Comparison of ENCODE assay signal across 21 cellular contexts in genomic region chr22:31682751-31683150, GRCh38. TPM values are rescaled to one million over a fixed set of nuclear protein-coding genes. Genes with fewer than 3 reads are reported as not detected.
A peak's percentile ranks its signal among the peaks of the same experiment; 100 is the strongest.
DNase-seq lines count a peak whose midpoint lies in the region; ATAC-seq, FAIRE-seq and TF ChIP-seq lines count a peak whose summit lies in the region.
"Had no signal": no experiment of that assay in that cellular context is flagged by ENCODE, and none has a peak within 500 bp of the region (broad histone marks: within the 10 kb centered on the region; RNA-seq: fewer than 3 reads in every experiment).

No MANE protein-coding gene starts in this region.

- peak overlapping the region; percentile 25 for H3K4me2 ChIP-seq in keratinocyte (ENCODE audit: control insufficient read depth, extremely low read depth, insufficient read depth, low read depth, low read length)
- H3K4me2 ChIP-seq: A549 had no signal

- no TSS peak for BruUV-seq in MCF 10A (replicated peaks; lab: Mats Ljungman, UMichigan)

- H3K4me3 ChIP-seq in CD8-positive, alpha-beta T cell (ENCODE audit: low read depth, low read length) = no peak overlapping the region
- H3K4me3 ChIP-seq in keratinocyte (ENCODE audit: control insufficient read depth in 2 of 3, extremely low read depth in 1 of 3, insufficient read depth in 2 of 3, low read depth in 1 of 3, low read length in 3 of 3) (no peak overlapping the region), skin epidermis (no peak overlapping the region)
- H3K4me3 ChIP-seq: A549 had no signal

- no peak overlapping the region for H3K27ac ChIP-seq in CD8-positive, alpha-beta T cell (ENCODE audit: low read depth, low read length)
- H3K27ac ChIP-seq in keratinocyte (ENCODE audit: control insufficient read depth, insufficient read depth, low read length) (peak overlapping the region; percentile 60), skin epidermis (peak overlapping the region in 12 of 21 experiments; percentile 2 to 70 (median 32))
- H3K27ac ChIP-seq: A549, HL-60 had no signal

- POLR2A ChIA-PET in CD8-positive, alpha-beta T cell (lab: Charles Lee) = no interaction called here
- POLR2A ChIA-PET in MCF 10A (lab: Yijun Ruan, JAX) = interaction anchor here (0.6 to 4.4 kb wide), 19 partner anchors 9 to 1076 kb away, joined by 3 to 81 read pairs (median 5); partner anchors contain the start of genes DEPDC5, PISD, PRR14L and TCN2

- no peaks in the 10 kb centered on the region for H3K27me3 Mint-ChIP-seq in CD8-positive, alpha-beta T cell (ENCODE audit: low read depth)
- no peaks in the 10 kb centered on the region for H3K27me3 Mint-ChIP-seq in MCF 10A (ENCODE audit: insufficient read depth, unreplicated experiment)
- H3K27me3 Mint-ChIP-seq: activated naive CD8-positive, alpha-beta T cell; central memory CD8-positive, alpha-beta T cell had no signal

- in situ Hi-C loops in GM13976 (cut with MboI; ENCODE audit: low sequenced_read_pairs, unreplicated experiment) = no loop called here

- CTCF ChIA-PET in CD8-positive, alpha-beta T cell (lab: Charles Lee) = interaction anchor here (1.9 kb wide), 1 partner anchor 18 kb away, joined by 10 read pairs; no protein-coding TSS in a partner anchor
- CTCF ChIA-PET in MCF 10A (lab: Yijun Ruan, JAX) = interaction anchor here (0.6 to 1.6 kb wide), 10 partner anchors 12 to 288 kb away, joined by 3 to 9 read pairs (median 3); partner anchors contain the start of gene DEPDC5

- dilution Hi-C loops in keratinocyte (cut with MboI; ENCODE audit: extremely low pct_ligation_motif_present, low sequenced_read_pairs) = no loop called here

- DNase-seq in CD8-positive, alpha-beta T cell = no peak
- DNase-seq in MCF 10A (ENCODE audit: unreplicated experiment) (no peak), keratinocyte (ENCODE audit: low read depth, low spot score) (no peak), GM13976 (ENCODE audit: low spot score) (no peak), left lobe of liver (ENCODE audit: low spot score) (no peak)
- DNase-seq: BE2C; DMS79; effector CD4-positive, alpha-beta T cell; NCI-H187 treated with DMSO at 0.1 percent for 48 hours; NCI-H526; posterior cingulate gyrus; T-helper 9 cell had no signal

- peak overlapping the region; percentile 12 for H3K9ac ChIP-seq in keratinocyte (ENCODE audit: control insufficient read depth, extremely low read depth, insufficient read depth, low read length)

- H3K4me1 ChIP-seq in CD8-positive, alpha-beta T cell (ENCODE audit: insufficient read depth, low read length) = no peaks in the 10 kb centered on the region
- H3K4me1 ChIP-seq in keratinocyte (ENCODE audit: control insufficient read depth, extremely low read depth, insufficient read depth, low read length) = peaks cover 40% of the 10 kb centered on the region
- H3K4me1 ChIP-seq: A549, BE2C had no signal

- peak; percentile 5 for FAIRE-seq in keratinocyte (lab: Jason Lieb, UNC)
- FAIRE-seq: A549, H54 had no signal

- H3K36me3 ChIP-seq in CD8-positive, alpha-beta T cell (ENCODE audit: insufficient read depth, low read length) = peaks cover 10% of the 10 kb centered on the region
- H3K36me3 ChIP-seq in keratinocyte (ENCODE audit: control insufficient read depth in 2 of 2, extremely low read depth in 1 of 2, insufficient read depth in 2 of 2, low read length in 2 of 2) = peaks cover 8 to 23% of the 10 kb centered on the region in 2 experiments

- H4K20me1 ChIP-seq in keratinocyte (ENCODE audit: control insufficient read depth, extremely low read depth, insufficient read depth, low read length) = peaks cover 4% of the 10 kb centered on the region

- H3K4me1 Mint-ChIP-seq in CD8-positive, alpha-beta T cell (ENCODE audit: low read depth) = peaks cover 3% of the 10 kb centered on the region
- peaks cover 39% of the 10 kb centered on the region for H3K4me1 Mint-ChIP-seq in MCF 10A (ENCODE audit: insufficient read depth, unreplicated experiment)
- H3K4me1 Mint-ChIP-seq: central memory CD8-positive, alpha-beta T cell; neural crest cell had no signal

- H3K9me3 ChIP-seq in CD8-positive, alpha-beta T cell (ENCODE audit: low read length) = no peaks in the 10 kb centered on the region
- H3K9me3 ChIP-seq in keratinocyte (ENCODE audit: control insufficient read depth, low read depth, low read length) = no peaks in the 10 kb centered on the region
- H3K9me3 ChIP-seq: A549, BE2C had no signal

- no peak overlapping the region for H3K4me3 Mint-ChIP-seq in CD8-positive, alpha-beta T cell
- no peak overlapping the region for H3K4me3 Mint-ChIP-seq in MCF 10A (ENCODE audit: unreplicated experiment)
- H3K4me3 Mint-ChIP-seq: activated naive CD8-positive, alpha-beta T cell; central memory CD8-positive, alpha-beta T cell; neural crest cell had no signal

- H3K79me2 ChIP-seq in keratinocyte (ENCODE audit: control insufficient read depth, insufficient read depth, low read length) = no peaks in the 10 kb centered on the region

- peak overlapping the region; percentile 37 for H3K27ac Mint-ChIP-seq in CD8-positive, alpha-beta T cell
- H3K27ac Mint-ChIP-seq in MCF 10A (ENCODE audit: low read depth, unreplicated experiment) = peak overlapping the region; percentile 47
- H3K27ac Mint-ChIP-seq: activated naive CD8-positive, alpha-beta T cell had no signal

- H2AFZ ChIP-seq in keratinocyte (ENCODE audit: control insufficient read depth, low read length) = no peak overlapping the region

- no peaks in the 10 kb centered on the region for H3K27me3 ChIP-seq in CD8-positive, alpha-beta T cell (ENCODE audit: insufficient read depth, low read length)
- H3K27me3 ChIP-seq in keratinocyte (ENCODE audit: control insufficient read depth, extremely low read depth, insufficient read depth, low read length) = no peaks in the 10 kb centered on the region
- H3K27me3 ChIP-seq: BE2C had no signal

- intact Hi-C loops in CD8-positive, alpha-beta T cell (cut with DNase I, micrococcal nuclease) = no loop called here
- intact Hi-C loops in MCF 10A (cut with micrococcal nuclease) = loop anchor here (5.0 kb wide), 1 partner anchor 70 kb away; the partner anchor contains the start of genes DEPDC5 and PRR14L

- ATAC-seq in CD8-positive, alpha-beta T cell = no peak
- ATAC-seq in left lobe of liver (no peak), HG03378 (IDR thresholded peaks at IDR 0.05; ENCODE audit: unreplicated experiment) (no peak), HG02571 (IDR thresholded peaks at IDR 0.05; ENCODE audit: unreplicated experiment) (no peak)
- ATAC-seq: A549 had no signal

- H3K9me3 Mint-ChIP-seq in CD8-positive, alpha-beta T cell = no peaks in the 10 kb centered on the region
- peaks cover 4% of the 10 kb centered on the region for H3K9me3 Mint-ChIP-seq in MCF 10A (ENCODE audit: unreplicated experiment)
- H3K9me3 Mint-ChIP-seq: central memory CD8-positive, alpha-beta T cell; neural crest cell had no signal

- H3K9me1 ChIP-seq in keratinocyte (ENCODE audit: control insufficient read depth, extremely low read depth, insufficient read depth, low read length) = no peaks in the 10 kb centered on the region

- TF ChIP-seq CTCF in CD8-positive, alpha-beta T cell (IDR thresholded peaks at IDR 0.05) = no peak
- TF ChIP-seq CTCF in MCF 10A (IDR thresholded peaks at IDR 0.05; ENCODE audit: unreplicated experiment) = no peak
- no peak for TF ChIP-seq CTCF in keratinocyte (optimal IDR thresholded peaks at IDR 0.05 in 1 of 3, IDR thresholded peaks at IDR 0.05 in 1 of 3, conservative IDR thresholded peaks at IDR 0.05 in 1 of 3; ENCODE audit: extremely low read depth in 1 of 3, insufficient read depth in 2 of 3, low read length in 3 of 3)
- TF ChIP-seq CTCF in GM13976 (IDR thresholded peaks at IDR 0.05; ENCODE audit: borderline replicate concordance, control extremely low read depth, extremely low read depth, insufficient read depth, missing control alignments) = no peak

- H3K36me3 Mint-ChIP-seq in CD8-positive, alpha-beta T cell = peaks cover 47% of the 10 kb centered on the region
- H3K36me3 Mint-ChIP-seq in MCF 10A (ENCODE audit: insufficient read depth, unreplicated experiment) = peaks cover 57% of the 10 kb centered on the region
- H3K36me3 Mint-ChIP-seq: activated naive CD8-positive, alpha-beta T cell had no signal

RNA-seq across cellular contexts. Expression of gene PISD, which starts 20.7 kb away (rescaled TPM):
- total RNA-seq in CD8-positive, alpha-beta T cell = 10 to 100 TPM; 41.2 to 43.6 TPM
- 38.3 and 48.2 TPM in 2 replicates for total RNA-seq in MCF 10A (2022)
- 25.5 to 36.6 TPM (median 26.4 TPM) in 3 replicates for polyA plus RNA-seq in keratinocyte
- 13.3 TPM for polyA plus RNA-seq in keratinocyte (2011; ENCODE audit: low read depth)
- 18.1 and 21.8 TPM in 2 replicates for polyA plus RNA-seq in keratinocyte (2011; cell fraction: cytosol; rRNA removed)
- polyA plus RNA-seq in keratinocyte (2011; cell fraction: nucleus; rRNA removed) = 75.7 and 82.6 TPM in 2 replicates
- polyA plus RNA-seq in keratinocyte (2012; ENCODE audit: low replicate concordance) = 29.1 and 32.1 TPM in 2 replicates
- 23.8 to 42.9 TPM (median 34.6 TPM) in 3 replicates for polyA minus RNA-seq in keratinocyte
- 36.1 TPM for polyA minus RNA-seq in keratinocyte (2011; cell fraction: cytosol; rRNA and poly(A)+ RNA removed)
- 36.1 and 36.8 TPM in 2 replicates for polyA minus RNA-seq in keratinocyte (2011; cell fraction: nucleus; rRNA and poly(A)+ RNA removed)
- 16.0 TPM for total RNA-seq in left lobe of liver
